ENCODE assay signal across 16 cellular contexts in the genomic region with DNA sequence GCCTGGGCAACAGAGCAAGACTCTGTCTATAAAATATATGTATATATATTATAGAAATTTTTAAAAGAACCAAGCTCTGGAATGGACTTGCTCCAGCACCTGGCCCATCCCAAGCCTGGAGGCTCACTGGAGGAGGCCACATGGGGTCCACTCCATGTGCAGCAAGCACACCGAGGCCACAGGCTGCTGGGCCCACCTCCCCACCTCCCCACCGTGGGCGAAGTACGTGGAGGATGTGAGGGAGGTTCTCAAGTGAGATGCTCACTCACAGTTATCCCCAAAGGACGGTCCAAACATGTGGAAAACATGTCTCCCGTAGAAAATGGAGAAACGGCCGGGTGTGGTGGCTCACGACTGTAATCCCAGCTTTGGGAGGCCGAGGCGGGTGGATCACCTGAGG. TPM values are rescaled to one million over a fixed set of nuclear protein-coding genes. Genes with fewer than 3 reads are reported as not detected.
A peak's percentile ranks its signal among the peaks of the same experiment; 100 is the strongest.
DNase-seq lines count a peak whose midpoint lies in the region; ATAC-seq and TF ChIP-seq lines count a peak whose summit lies in the region.
"Had no signal": no experiment of that assay in that cellular context is flagged by ENCODE, and none has a peak within 500 bp of the region (broad histone marks: within the 10 kb centered on the region; RNA-seq: fewer than 3 reads in every experiment).

No MANE protein-coding gene starts in this region.

- H3K27me3 Mint-ChIP-seq in T-helper 1 cell treated with Interleukin-12 subunit alpha and Interleukin-12 subunit beta and Interleukin-4 antibody, amounts not matched to agents 30 μg/mL and 1 μg/mL, for 36 hours (ENCODE audit: low read depth): peaks cover 17% of the 10 kb centered on the region
- H3K27me3 Mint-ChIP-seq in T-helper 17 cell: peaks cover 10% of the 10 kb centered on the region
- peaks cover 22% of the 10 kb centered on the region for H3K27me3 Mint-ChIP-seq in stimulated activated memory B cell treated with anti-CD40 and anti-IgM and Interleukin-4, amounts not matched to agents 10 μg/mL and 1 μg/mL and 100 μg/mL, for 72 hours

- DNase-seq in T-helper 1 cell (no peak), T-helper 17 cell (no peak), lower lobe of right lung (no peak), DMS79 (lab: John Stamatoyannopoulos, UW) (no peak), NCI-H774 (lab: John Stamatoyannopoulos, UW) (no peak)
- DNase-seq: DND-41, NCI-H1694 had no signal

- H3K4me3 ChIP-seq in lower lobe of right lung: no peak overlapping the region
- H3K4me3 ChIP-seq: heart right ventricle, mucosa of descending colon had no signal

- H3K27ac ChIP-seq in lower lobe of right lung: peak overlapping the region; percentile 75
- H3K27ac ChIP-seq: 22Rv1 had no signal

- H3K9me3 ChIP-seq in T-helper 17 cell (ENCODE audit: control insufficient read depth, low read length, poor library complexity, severe bottlenecking) (no peaks in the 10 kb centered on the region), lower lobe of right lung (no peaks in the 10 kb centered on the region)
- H3K9me3 ChIP-seq: heart right ventricle, mucosa of descending colon, tibial nerve had no signal

- H3K9me3 Mint-ChIP-seq in T-helper 1 cell treated with Interleukin-12 subunit alpha and Interleukin-12 subunit beta and Interleukin-4 antibody, amounts not matched to agents 30 μg/mL and 1 μg/mL, for 36 hours: no peaks in the 10 kb centered on the region
- H3K9me3 Mint-ChIP-seq in stimulated activated memory B cell treated with anti-CD40 and anti-IgM and Interleukin-4, amounts not matched to agents 10 μg/mL and 1 μg/mL and 100 μg/mL, for 72 hours: no peaks in the 10 kb centered on the region

- peaks cover 14% of the 10 kb centered on the region for H3K4me1 Mint-ChIP-seq in T-helper 1 cell treated with Interleukin-12 subunit alpha and Interleukin-12 subunit beta and Interleukin-4 antibody, amounts not matched to agents 30 μg/mL and 1 μg/mL, for 36 hours (ENCODE audit: low read depth)
- H3K4me1 Mint-ChIP-seq in T-helper 17 cell: peaks cover 23% of the 10 kb centered on the region
- H3K4me1 Mint-ChIP-seq in stimulated activated memory B cell treated with anti-CD40 and anti-IgM and Interleukin-4, amounts not matched to agents 10 μg/mL and 1 μg/mL and 100 μg/mL, for 72 hours: peaks cover 17% of the 10 kb centered on the region

- peaks cover 26% of the 10 kb centered on the region for H3K4me1 ChIP-seq in lower lobe of right lung

- H3K36me3 ChIP-seq in lower lobe of right lung: no peaks in the 10 kb centered on the region
- H3K36me3 ChIP-seq: heart right ventricle, tibial nerve had no signal

- no peak for ATAC-seq in T-helper 17 cell
- ATAC-seq in lower lobe of right lung: no peak
- no peak for ATAC-seq in stimulated activated memory B cell treated with anti-CD40 and anti-IgM and Interleukin-4, amounts not matched to agents 10 μg/mL and 1 μg/mL and 100 μg/mL, for 72 hours
- ATAC-seq in SK-N-SH treated with all-trans-retinoic acid at 6 μM for 48 hours: no peak

- no peak overlapping the region for H3K4me3 Mint-ChIP-seq in T-helper 1 cell treated with Interleukin-12 subunit alpha and Interleukin-12 subunit beta and Interleukin-4 antibody, amounts not matched to agents 30 μg/mL and 1 μg/mL, for 36 hours
- H3K4me3 Mint-ChIP-seq in T-helper 17 cell: no peak overlapping the region
- H3K4me3 Mint-ChIP-seq in stimulated activated memory B cell treated with anti-CD40 and anti-IgM and Interleukin-4, amounts not matched to agents 10 μg/mL and 1 μg/mL and 100 μg/mL, for 72 hours: no peak overlapping the region

- no peaks in the 10 kb centered on the region for H3K27me3 ChIP-seq in lower lobe of right lung (ENCODE audit: low read depth)
- H3K27me3 ChIP-seq: heart right ventricle, tibial nerve had no signal

- H3K27ac Mint-ChIP-seq in T-helper 1 cell treated with Interleukin-12 subunit alpha and Interleukin-12 subunit beta and Interleukin-4 antibody, amounts not matched to agents 30 μg/mL and 1 μg/mL, for 36 hours: peak overlapping the region; percentile 93
- H3K27ac Mint-ChIP-seq in T-helper 17 cell: peak overlapping the region; percentile 97
- H3K27ac Mint-ChIP-seq in stimulated activated memory B cell treated with anti-CD40 and anti-IgM and Interleukin-4, amounts not matched to agents 10 μg/mL and 1 μg/mL and 100 μg/mL, for 72 hours: peak overlapping the region; percentile 79

- TF ChIP-seq CTCF in lower lobe of right lung (IDR thresholded peaks at IDR 0.05): no peak

- H3K36me3 Mint-ChIP-seq in T-helper 1 cell treated with Interleukin-12 subunit alpha and Interleukin-12 subunit beta and Interleukin-4 antibody, amounts not matched to agents 30 μg/mL and 1 μg/mL, for 36 hours (ENCODE audit: low read depth): no peaks in the 10 kb centered on the region
- no peaks in the 10 kb centered on the region for H3K36me3 Mint-ChIP-seq in T-helper 17 cell (ENCODE audit: low read depth)
- no peaks in the 10 kb centered on the region for H3K36me3 Mint-ChIP-seq in stimulated activated memory B cell treated with anti-CD40 and anti-IgM and Interleukin-4, amounts not matched to agents 10 μg/mL and 1 μg/mL and 100 μg/mL, for 72 hours

- intact Hi-C loops in lower lobe of right lung (cut with DNase I): no loop called here

TF ChIP-seq in SK-N-SH treated with all-trans-retinoic acid at 6 μM for 48 hours, 23 proteins besides CTCF, POLR2A, EP300 and RAD21:
- TF ChIP-seq ZFP3 (CRISPR knock-in tag; IDR thresholded peaks at IDR 0.05) (no peak), ZFP30 (CRISPR knock-in tag; IDR thresholded peaks at IDR 0.05) (no peak), ZC3H10 (CRISPR knock-in tag; IDR thresholded peaks at IDR 0.05) (no peak), PPARA (CRISPR knock-in tag; IDR thresholded peaks at IDR 0.05; ENCODE audit: borderline replicate concordance) (no peak), ZNF565 (CRISPR knock-in tag; conservative IDR thresholded peaks at IDR 0.05; ENCODE audit: low read depth) (no peak), ESRRG (CRISPR knock-in tag; IDR thresholded peaks at IDR 0.05) (no peak), TOX (CRISPR knock-in tag; IDR thresholded peaks at IDR 0.05; ENCODE audit: borderline replicate concordance) (no peak), SNAI2 (CRISPR knock-in tag; IDR thresholded peaks at IDR 0.05) (no peak), ISL1 (CRISPR knock-in tag; IDR thresholded peaks at IDR 0.05) (no peak), CSDC2 (CRISPR knock-in tag; IDR thresholded peaks at IDR 0.05) (no peak)
- TF ChIP-seq, protein P1, sequence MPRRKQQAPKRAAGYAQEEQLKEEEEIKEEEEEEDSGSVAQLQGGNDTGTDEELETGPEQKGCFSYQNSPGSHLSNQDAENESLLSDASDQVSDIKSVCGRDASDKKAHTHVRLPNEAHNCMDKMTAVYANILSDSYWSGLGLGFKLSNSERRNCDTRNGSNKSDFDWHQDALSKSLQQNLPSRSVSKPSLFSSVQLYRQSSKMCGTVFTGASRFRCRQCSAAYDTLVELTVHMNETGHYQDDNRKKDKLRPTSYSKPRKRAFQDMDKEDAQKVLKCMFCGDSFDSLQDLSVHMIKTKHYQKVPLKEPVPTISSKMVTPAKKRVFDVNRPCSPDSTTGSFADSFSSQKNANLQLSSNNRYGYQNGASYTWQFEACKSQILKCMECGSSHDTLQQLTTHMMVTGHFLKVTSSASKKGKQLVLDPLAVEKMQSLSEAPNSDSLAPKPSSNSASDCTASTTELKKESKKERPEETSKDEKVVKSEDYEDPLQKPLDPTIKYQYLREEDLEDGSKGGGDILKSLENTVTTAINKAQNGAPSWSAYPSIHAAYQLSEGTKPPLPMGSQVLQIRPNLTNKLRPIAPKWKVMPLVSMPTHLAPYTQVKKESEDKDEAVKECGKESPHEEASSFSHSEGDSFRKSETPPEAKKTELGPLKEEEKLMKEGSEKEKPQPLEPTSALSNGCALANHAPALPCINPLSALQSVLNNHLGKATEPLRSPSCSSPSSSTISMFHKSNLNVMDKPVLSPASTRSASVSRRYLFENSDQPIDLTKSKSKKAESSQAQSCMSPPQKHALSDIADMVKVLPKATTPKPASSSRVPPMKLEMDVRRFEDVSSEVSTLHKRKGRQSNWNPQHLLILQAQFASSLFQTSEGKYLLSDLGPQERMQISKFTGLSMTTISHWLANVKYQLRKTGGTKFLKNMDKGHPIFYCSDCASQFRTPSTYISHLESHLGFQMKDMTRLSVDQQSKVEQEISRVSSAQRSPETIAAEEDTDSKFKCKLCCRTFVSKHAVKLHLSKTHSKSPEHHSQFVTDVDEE (CRISPR knock-in tag; IDR thresholded peaks at IDR 0.05): no peak
- TF ChIP-seq, protein P2, sequence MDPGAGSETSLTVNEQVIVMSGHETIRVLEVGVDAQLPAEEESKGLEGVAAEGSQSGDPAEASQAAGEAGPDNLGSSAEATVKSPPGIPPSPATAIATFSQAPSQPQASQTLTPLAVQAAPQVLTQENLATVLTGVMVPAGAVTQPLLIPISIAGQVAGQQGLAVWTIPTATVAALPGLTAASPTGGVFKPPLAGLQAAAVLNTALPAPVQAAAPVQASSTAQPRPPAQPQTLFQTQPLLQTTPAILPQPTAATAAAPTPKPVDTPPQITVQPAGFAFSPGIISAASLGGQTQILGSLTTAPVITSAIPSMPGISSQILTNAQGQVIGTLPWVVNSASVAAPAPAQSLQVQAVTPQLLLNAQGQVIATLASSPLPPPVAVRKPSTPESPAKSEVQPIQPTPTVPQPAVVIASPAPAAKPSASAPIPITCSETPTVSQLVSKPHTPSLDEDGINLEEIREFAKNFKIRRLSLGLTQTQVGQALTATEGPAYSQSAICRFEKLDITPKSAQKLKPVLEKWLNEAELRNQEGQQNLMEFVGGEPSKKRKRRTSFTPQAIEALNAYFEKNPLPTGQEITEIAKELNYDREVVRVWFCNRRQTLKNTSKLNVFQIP (CRISPR knock-in tag; IDR thresholded peaks at IDR 0.05; ENCODE audit: borderline replicate concordance, low read depth): no peak

RNA-seq across cellular contexts. Expression of gene RAB17, which starts 13.9 kb away (rescaled TPM):
- total RNA-seq in T-helper 17 cell (not detected), lower lobe of right lung (60.1 TPM)

RNA-seq across cellular contexts. Expression of gene LRRFIP1, which starts 23.0 kb away (rescaled TPM):
- total RNA-seq in T-helper 17 cell (100 to 1,000 TPM; 175 to 225 TPM), lower lobe of right lung (180 TPM)

RNA-seq across cellular contexts. Expression of gene PRLH, which starts 38.0 kb away (rescaled TPM):
- total RNA-seq in T-helper 17 cell (not detected), lower lobe of right lung (not detected)
- total RNA-seq: fibroblast of lung, heart right ventricle, mucosa of descending colon, osteoblast, tibial nerve had no signal

Comparison
In these comparisons a context has a peak if more than half of its experiments do, and no peak if none do; other contexts are left out.
1. RNA of gene RAB17, which starts 13.9 kb away (total RNA-seq): 60.1 TPM in lower lobe of right lung (single experiment); not detected in T-helper 17 cell; every median in the first group is over 10 times any median in the second.
2. Peak in every context shown above with its lines, with median percentiles within 50 percentile points of each other: H3K27ac Mint-ChIP-seq.